ENCODE assay signal across 21 cellular contexts in genomic region chr5:163712011-163712410, GRCh38.
"Had no signal": no experiment of that assay in that cellular context is flagged by ENCODE, and none has a peak within 500 bp of the region (broad histone marks: within the 10 kb centered on the region; RNA-seq: fewer than 3 reads in every experiment).

No MANE protein-coding gene starts in this region.

- H3K9me3 ChIP-seq: adrenal gland, colonic mucosa, heart right ventricle, lower lobe of right lung, transverse colon, uterus had no signal

- H3K36me3 ChIP-seq: adrenal gland, colonic mucosa, heart right ventricle, lower lobe of right lung, neural progenitor cell, transverse colon, uterus had no signal

- H3K4me3 ChIP-seq: adrenal gland, colonic mucosa, dorsolateral prefrontal cortex, heart right ventricle, lower lobe of right lung, neural progenitor cell, transverse colon, uterus had no signal

- H3K27ac ChIP-seq: adrenal gland, colonic mucosa, dorsolateral prefrontal cortex, epithelial cell of prostate, heart right ventricle, lower lobe of right lung, neural progenitor cell, transverse colon, uterus had no signal

- DNase-seq: activated CD4-positive, alpha-beta T cell treated with anti-CD3 and anti-CD28 coated beads, Interleukin-2, amount 10 ng/mL, durations not matched to agents 7 days and 5 days; activated CD4-positive, CD25-positive, alpha-beta regulatory T cell treated with anti-CD3 and anti-CD28 coated beads, Interleukin-2, amount 50 U/mL, for 72 hours; activated CD8-positive, alpha-beta T cell treated with anti-CD3 and anti-CD28 coated beads, Interleukin-2, amount 10 ng/mL, durations not matched to agents 7 days and 5 days; activated naive CD4-positive, alpha-beta T cell; activated T-cell treated with anti-CD3 and anti-CD28 coated beads, Interleukin-2, amount 50 U/mL, for 1 hour; adrenal gland; colonic mucosa; dorsolateral prefrontal cortex; heart right ventricle; lower lobe of right lung; naive thymus-derived CD8-positive, alpha-beta T cell; retina; stimulated activated CD4-positive, alpha-beta T cell treated with anti-CD3 and anti-CD28 coated beads, Interleukin-2, amount 100 ng/mL, for 48 hours; stimulated activated CD8-positive, alpha-beta memory T cell treated with anti-CD3 and anti-CD28 coated beads, Interleukin-4, amount 100 ng/mL, for 48 hours; stimulated activated naive B cell treated with anti-CD40 and anti-IgM and Interleukin-4, amounts not matched to agents 10 μg/mL and 1 μg/mL and 100 μg/mL, for 72 hours; T-helper 1 cell; transverse colon; uterus had no signal

- H3K27me3 ChIP-seq: adrenal gland, colonic mucosa, neural progenitor cell, transverse colon, uterus had no signal

- ATAC-seq: activated CD8-positive, alpha-beta T cell treated with anti-CD3 and anti-CD28 coated beads, Interleukin-2, amount 10 ng/mL, durations not matched to agents 7 days and 5 days; heart right ventricle; left lobe of liver; lower lobe of right lung; naive thymus-derived CD8-positive, alpha-beta T cell; stimulated activated naive B cell treated with anti-CD40 and anti-IgM and Interleukin-4, amounts not matched to agents 10 μg/mL and 1 μg/mL and 100 μg/mL, for 72 hours had no signal

- H3K9ac ChIP-seq: neural progenitor cell had no signal

- H2AFZ ChIP-seq: neural progenitor cell had no signal

- H3K4me1 ChIP-seq: adrenal gland, colonic mucosa, heart right ventricle, lower lobe of right lung, neural progenitor cell, transverse colon, uterus had no signal

- H3K4me2 ChIP-seq: neural progenitor cell had no signal
